ENCODE assay signal across 1 cellular context in genomic region chr22:28771195-28771791, GRCh38.
TF ChIP-seq lines count a peak whose summit lies in the region.

No MANE protein-coding gene starts in this region.

TF ChIP-seq in WTC11, 78 proteins besides CTCF, POLR2A, EP300 and RAD21 (continued from another document):
- no peak for TF ChIP-seq FOXP4 (CRISPR knock-in tag; IDR thresholded peaks at IDR 0.05)
